Comparison of ENCODE assay signal across 16 cellular contexts in genomic region chr15:41498657-41499056, GRCh38. TPM values are rescaled to one million over a fixed set of nuclear protein-coding genes. Genes with fewer than 3 reads are reported as not detected.
DNase-seq lines count a peak whose midpoint lies in the region; ATAC-seq and TF ChIP-seq lines count a peak whose summit lies in the region.
"Had no signal": no experiment of that assay in that cellular context is flagged by ENCODE, and none has a peak within 500 bp of the region (broad histone marks: within the 10 kb centered on the region; RNA-seq: fewer than 3 reads in every experiment).

No MANE protein-coding gene starts in this region.

- POLR2A ChIA-PET in activated CD4-positive, alpha-beta T cell treated with anti-CD3 and anti-CD28 coated beads, Interleukin-2, amount 10 ng/mL, durations not matched to agents 7 days and 5 days (lab: Charles Lee): no interaction called here

- intact Hi-C loops in activated CD4-positive, alpha-beta T cell treated with anti-CD3 and anti-CD28 coated beads, Interleukin-2, amount 10 ng/mL, durations not matched to agents 24 days and 14 days (cut with micrococcal nuclease): no loop called here

- no peak overlapping the region for H3K4me3 Mint-ChIP-seq in activated CD4-positive, alpha-beta T cell treated with anti-CD3 and anti-CD28 coated beads, Interleukin-2, amount 10 ng/mL, durations not matched to agents 24 days and 14 days
- no peak overlapping the region for H3K4me3 Mint-ChIP-seq in activated CD4-positive, alpha-beta T cell treated with anti-CD3 and anti-CD28 coated beads, Interleukin-2, amount 10 ng/mL, durations not matched to agents 7 days and 5 days
- no peak overlapping the region for H3K4me3 Mint-ChIP-seq in GM23338
- no peak overlapping the region for H3K4me3 Mint-ChIP-seq in endodermal cell

- peaks cover 66% of the 10 kb centered on the region for H3K27me3 Mint-ChIP-seq in activated CD4-positive, alpha-beta T cell treated with anti-CD3 and anti-CD28 coated beads, Interleukin-2, amount 10 ng/mL, durations not matched to agents 24 days and 14 days
- peaks cover 73% of the 10 kb centered on the region for H3K27me3 Mint-ChIP-seq in activated CD4-positive, alpha-beta T cell treated with anti-CD3 and anti-CD28 coated beads, Interleukin-2, amount 10 ng/mL, durations not matched to agents 7 days and 5 days
- H3K27me3 Mint-ChIP-seq in GM23338 (ENCODE audit: insufficient read depth, low read depth, poor library complexity): peaks cover 95% of the 10 kb centered on the region
- peaks cover 94% of the 10 kb centered on the region for H3K27me3 Mint-ChIP-seq in endodermal cell (ENCODE audit: insufficient read depth)

- peaks cover 20% of the 10 kb centered on the region; the same call in 1 of the 2 replicates for H3F3A ChIP-seq in GM23338 (replicated peaks; ENCODE audit: low read depth)

- H3K4me2 ChIP-seq in GM23338 (no peak overlapping the region), osteoblast (ENCODE audit: insufficient read depth, low read length) (no peak overlapping the region)

- H3K9me3 ChIP-seq in osteoblast (ENCODE audit: low read depth, low read length) (no peaks in the 10 kb centered on the region), endodermal cell (ENCODE audit: control insufficient read depth, low read length) (no peaks in the 10 kb centered on the region)

- H3K4me3 ChIP-seq in GM23338: no peak overlapping the region
- H3K4me3 ChIP-seq in osteoblast (ENCODE audit: insufficient read depth, low read length): no peak overlapping the region
- H3K4me3 ChIP-seq in endodermal cell (ENCODE audit: low read length): no peak overlapping the region

- ATAC-seq in GM23338 (no peak), GM19463 (IDR thresholded peaks at IDR 0.05; ENCODE audit: unreplicated experiment) (no peak)

- no peaks in the 10 kb centered on the region for H3K9me3 Mint-ChIP-seq in activated CD4-positive, alpha-beta T cell treated with anti-CD3 and anti-CD28 coated beads, Interleukin-2, amount 10 ng/mL, durations not matched to agents 24 days and 14 days
- H3K9me3 Mint-ChIP-seq in activated CD4-positive, alpha-beta T cell treated with anti-CD3 and anti-CD28 coated beads, Interleukin-2, amount 10 ng/mL, durations not matched to agents 7 days and 5 days: no peaks in the 10 kb centered on the region
- H3K9me3 Mint-ChIP-seq in GM23338: no peaks in the 10 kb centered on the region; the same call in 2 of the 3 replicates
- H3K9me3 Mint-ChIP-seq in endodermal cell: no peaks in the 10 kb centered on the region
- H3K9me3 Mint-ChIP-seq: CD4-positive, alpha-beta memory T cell had no signal

- H3K36me3 ChIP-seq in GM23338 (ENCODE audit: insufficient read depth) (no peaks in the 10 kb centered on the region), osteoblast (ENCODE audit: insufficient read depth, low read length) (no peaks in the 10 kb centered on the region), endodermal cell (ENCODE audit: control insufficient read depth, insufficient read depth, low read length) (no peaks in the 10 kb centered on the region)

- H3K27ac Mint-ChIP-seq in activated CD4-positive, alpha-beta T cell treated with anti-CD3 and anti-CD28 coated beads, Interleukin-2, amount 10 ng/mL, durations not matched to agents 24 days and 14 days: no peak overlapping the region
- no peak overlapping the region for H3K27ac Mint-ChIP-seq in activated CD4-positive, alpha-beta T cell treated with anti-CD3 and anti-CD28 coated beads, Interleukin-2, amount 10 ng/mL, durations not matched to agents 7 days and 5 days
- H3K27ac Mint-ChIP-seq in GM23338 (no peak overlapping the region), endodermal cell (no peak overlapping the region)

- no peak overlapping the region for H2AFZ ChIP-seq in GM23338
- no peak overlapping the region for H2AFZ ChIP-seq in osteoblast (ENCODE audit: low read length)

- no peak overlapping the region for H3K27ac ChIP-seq in GM23338 (ENCODE audit: low read depth)
- peak overlapping the region; percentile 70 for H3K27ac ChIP-seq in caudate nucleus (ENCODE audit: low read depth, low read length)
- no peak overlapping the region for H3K27ac ChIP-seq in osteoblast (ENCODE audit: low read depth, low read length)
- H3K27ac ChIP-seq in endodermal cell (ENCODE audit: low read depth, low read length): no peak overlapping the region
- H3K27ac ChIP-seq: C4-2B, HL-60 had no signal

- H3K4me1 Mint-ChIP-seq in activated CD4-positive, alpha-beta T cell treated with anti-CD3 and anti-CD28 coated beads, Interleukin-2, amount 10 ng/mL, durations not matched to agents 24 days and 14 days: peaks cover 16% of the 10 kb centered on the region
- peaks cover 27% of the 10 kb centered on the region for H3K4me1 Mint-ChIP-seq in activated CD4-positive, alpha-beta T cell treated with anti-CD3 and anti-CD28 coated beads, Interleukin-2, amount 10 ng/mL, durations not matched to agents 7 days and 5 days
- peaks cover 20% of the 10 kb centered on the region for H3K4me1 Mint-ChIP-seq in GM23338
- H3K4me1 Mint-ChIP-seq in endodermal cell: peaks cover 8% of the 10 kb centered on the region

- CTCF ChIA-PET in activated CD4-positive, alpha-beta T cell treated with anti-CD3 and anti-CD28 coated beads, Interleukin-2, amount 10 ng/mL, durations not matched to agents 7 days and 5 days (lab: Charles Lee): interaction anchor here (0.6 kb wide), 1 partner anchor 40 kb away, joined by 4 read pairs; no protein-coding TSS in a partner anchor

- peaks cover 98% of the 10 kb centered on the region for H3K27me3 ChIP-seq in GM23338 (ENCODE audit: insufficient read depth)
- H3K27me3 ChIP-seq in osteoblast (ENCODE audit: insufficient read depth, low read length): peaks cover 71% of the 10 kb centered on the region
- peaks cover 98% of the 10 kb centered on the region for H3K27me3 ChIP-seq in endodermal cell (ENCODE audit: control insufficient read depth, insufficient read depth, low read length, poor library complexity, severe bottlenecking)

- no peak overlapping the region for H3K9ac ChIP-seq in endodermal cell (ENCODE audit: extremely low read depth, low read length, poor library complexity, severe bottlenecking)

- H3K79me2 ChIP-seq in GM23338 (replicated peaks; ENCODE audit: insufficient read depth) (no peaks in the 10 kb centered on the region), osteoblast (ENCODE audit: insufficient read depth, low read length) (no peaks in the 10 kb centered on the region)

- H3K4me1 ChIP-seq in GM23338 (ENCODE audit: insufficient read depth) (peaks cover 21% of the 10 kb centered on the region), osteoblast (ENCODE audit: insufficient read depth, low read length) (no peaks in the 10 kb centered on the region), endodermal cell (ENCODE audit: control insufficient read depth, insufficient read depth, low read length) (peaks cover 13% of the 10 kb centered on the region)

- peaks cover 12% of the 10 kb centered on the region for H4K20me1 ChIP-seq in GM23338 (replicated peaks; ENCODE audit: insufficient read depth)
- H4K20me1 ChIP-seq in osteoblast (ENCODE audit: insufficient read depth, low read length): no peaks in the 10 kb centered on the region

- TF ChIP-seq CTCF in GM23338 (conservative IDR thresholded peaks at IDR 0.05; ENCODE audit: low read depth in 2 of 2): no peak
- TF ChIP-seq CTCF in osteoblast (IDR thresholded peaks at IDR 0.05; ENCODE audit: extremely low read depth, low read depth, low read length): no peak
- TF ChIP-seq CTCF in endodermal cell (conservative IDR thresholded peaks at IDR 0.05): no peak

- 57% methylated on average over 2 of the region's 2 CpGs; no CpG with 5 or more reads in 1 of the 2 experiments for WGBS in endodermal cell (ENCODE audit: insufficient coverage in 1 of 2, insufficient read length in 1 of 2), 2 experiments

- no peaks in the 10 kb centered on the region for H3K36me3 Mint-ChIP-seq in activated CD4-positive, alpha-beta T cell treated with anti-CD3 and anti-CD28 coated beads, Interleukin-2, amount 10 ng/mL, durations not matched to agents 24 days and 14 days (ENCODE audit: low read depth)
- no peaks in the 10 kb centered on the region for H3K36me3 Mint-ChIP-seq in activated CD4-positive, alpha-beta T cell treated with anti-CD3 and anti-CD28 coated beads, Interleukin-2, amount 10 ng/mL, durations not matched to agents 7 days and 5 days (ENCODE audit: low read depth)
- no peaks in the 10 kb centered on the region for H3K36me3 Mint-ChIP-seq in GM23338 (ENCODE audit: low read depth)
- H3K36me3 Mint-ChIP-seq in endodermal cell (ENCODE audit: low read depth): no peaks in the 10 kb centered on the region
- H3K36me3 Mint-ChIP-seq: CD4-positive, alpha-beta memory T cell had no signal

- DNase-seq in activated CD4-positive, alpha-beta T cell treated with anti-CD3 and anti-CD28 coated beads, Interleukin-2, amount 10 ng/mL, durations not matched to agents 24 days and 14 days: peak; percentile 54
- DNase-seq in activated CD4-positive, alpha-beta T cell treated with anti-CD3 and anti-CD28 coated beads, Interleukin-2, amount 10 ng/mL, durations not matched to agents 7 days and 5 days: no peak
- no peak for DNase-seq in GM23338 (ENCODE audit: low spot score)
- no peak for DNase-seq in caudate nucleus (lab: John Stamatoyannopoulos, UW)
- DNase-seq in osteoblast (ENCODE audit: insufficient read length, low spot score, missing footprints): peak; percentile 13
- no peak for DNase-seq in ureter (ENCODE audit: low spot score)
- DNase-seq in endodermal cell: no peak
- DNase-seq: 8988T, AML-193, DMS153, DMS79 treated with DMSO at 0.1 percent for 48 hours, HCEC 1CT had no signal

- no peaks in the 10 kb centered on the region for H3K9me2 ChIP-seq in GM23338 (ENCODE audit: insufficient read depth)

RNA-seq across cellular contexts. Expression of gene ITPKA, which starts 5.0 kb away (rescaled TPM):
- total RNA-seq in activated CD4-positive, alpha-beta T cell treated with anti-CD3 and anti-CD28 coated beads, Interleukin-2, amount 10 ng/mL, durations not matched to agents 24 days and 14 days: 3.3 and 3.8 TPM in 2 replicates
- under 1 TPM in 1 of 2 experiments, not detected in 1; 0.35 TPM for total RNA-seq in activated CD4-positive, alpha-beta T cell treated with anti-CD3 and anti-CD28 coated beads, Interleukin-2, amount 10 ng/mL, durations not matched to agents 7 days and 5 days
- total RNA-seq in GM23338 (2014; rRNA removed; shearing (Covaris generic)): 1.5 and 2.1 TPM in 2 replicates
- polyA plus RNA-seq in GM23338 (2016; fragmentation: Nextera tagmentation; extraction: Ambion mirVana): 0.35 and 0.55 TPM in 2 replicates
- total RNA-seq in osteoblast: 0.29 and 0.36 TPM in 2 replicates
- total RNA-seq in ureter: 0.29 TPM
- total RNA-seq in endodermal cell: 1 to 10 TPM in 1 of 2 donors, under 1 TPM in 1; 0.75 to 1.2 TPM
- polyA plus RNA-seq in endodermal cell (2013, experiment 1 of 2): 0.53 TPM
- polyA plus RNA-seq in endodermal cell (2013, experiment 2 of 2): 0.41 TPM

RNA-seq across cellular contexts. Expression of gene LTK, which starts 15.0 kb away (rescaled TPM):
- not detected in 2 replicates for total RNA-seq in activated CD4-positive, alpha-beta T cell treated with anti-CD3 and anti-CD28 coated beads, Interleukin-2, amount 10 ng/mL, durations not matched to agents 24 days and 14 days
- 1 to 10 TPM in 1 of 2 experiments, under 1 TPM in 1; 0.87 to 1.1 TPM for total RNA-seq in activated CD4-positive, alpha-beta T cell treated with anti-CD3 and anti-CD28 coated beads, Interleukin-2, amount 10 ng/mL, durations not matched to agents 7 days and 5 days
- 0.14 TPM in 1 of 2 replicates, not detected in the other for total RNA-seq in GM23338 (2014; rRNA removed; shearing (Covaris generic))
- 0.40 TPM in 1 of 2 replicates, not detected in the other for polyA plus RNA-seq in GM23338 (2016; fragmentation: Nextera tagmentation; extraction: Ambion mirVana)
- total RNA-seq in osteoblast (not detected in 2 replicates), ureter (0.73 TPM), endodermal cell (under 1 TPM; 0.44 to 0.57 TPM)
- 0.18 TPM for polyA plus RNA-seq in endodermal cell (2013, experiment 1 of 2)
- 0.17 TPM for polyA plus RNA-seq in endodermal cell (2013, experiment 2 of 2)

RNA-seq across cellular contexts. Expression of gene RPAP1, which starts 45.4 kb away (rescaled TPM):
- 56.5 and 61.3 TPM in 2 replicates for total RNA-seq in activated CD4-positive, alpha-beta T cell treated with anti-CD3 and anti-CD28 coated beads, Interleukin-2, amount 10 ng/mL, durations not matched to agents 24 days and 14 days
- total RNA-seq in activated CD4-positive, alpha-beta T cell treated with anti-CD3 and anti-CD28 coated beads, Interleukin-2, amount 10 ng/mL, durations not matched to agents 7 days and 5 days: 10 to 100 TPM; 33.8 to 36.3 TPM
- total RNA-seq in GM23338 (2014; rRNA removed; shearing (Covaris generic)): 47.1 and 69.0 TPM in 2 replicates
- polyA plus RNA-seq in GM23338 (2016; fragmentation: Nextera tagmentation; extraction: Ambion mirVana): 40.1 and 42.3 TPM in 2 replicates
- total RNA-seq in osteoblast (11.9 and 13.8 TPM in 2 replicates), ureter (34.5 TPM), endodermal cell (100 to 1,000 TPM in 1 of 2 donors, 10 to 100 TPM in 1; 91.1 to 107 TPM)
- 39.7 TPM for polyA plus RNA-seq in endodermal cell (2013, experiment 1 of 2)
- 38.3 TPM for polyA plus RNA-seq in endodermal cell (2013, experiment 2 of 2)

Comparison
In these comparisons a context has a peak if more than half of its experiments do, and no peak if none do; other contexts are left out.
1. DNase-seq: peak in activated CD4-positive, alpha-beta T cell treated with anti-CD3 and anti-CD28 coated beads, Interleukin-2, amount 10 ng/mL, durations not matched to agents 24 days and 14 days (single experiment) and osteoblast (single experiment); none in activated CD4-positive, alpha-beta T cell treated with anti-CD3 and anti-CD28 coated beads, Interleukin-2, amount 10 ng/mL, durations not matched to agents 7 days and 5 days (single experiment), GM23338 (single experiment), caudate nucleus (0 of 61), ureter (single experiment) and endodermal cell (single experiment).